20 cellular contexts compared by ENCODE assay signal in the genomic region with DNA sequence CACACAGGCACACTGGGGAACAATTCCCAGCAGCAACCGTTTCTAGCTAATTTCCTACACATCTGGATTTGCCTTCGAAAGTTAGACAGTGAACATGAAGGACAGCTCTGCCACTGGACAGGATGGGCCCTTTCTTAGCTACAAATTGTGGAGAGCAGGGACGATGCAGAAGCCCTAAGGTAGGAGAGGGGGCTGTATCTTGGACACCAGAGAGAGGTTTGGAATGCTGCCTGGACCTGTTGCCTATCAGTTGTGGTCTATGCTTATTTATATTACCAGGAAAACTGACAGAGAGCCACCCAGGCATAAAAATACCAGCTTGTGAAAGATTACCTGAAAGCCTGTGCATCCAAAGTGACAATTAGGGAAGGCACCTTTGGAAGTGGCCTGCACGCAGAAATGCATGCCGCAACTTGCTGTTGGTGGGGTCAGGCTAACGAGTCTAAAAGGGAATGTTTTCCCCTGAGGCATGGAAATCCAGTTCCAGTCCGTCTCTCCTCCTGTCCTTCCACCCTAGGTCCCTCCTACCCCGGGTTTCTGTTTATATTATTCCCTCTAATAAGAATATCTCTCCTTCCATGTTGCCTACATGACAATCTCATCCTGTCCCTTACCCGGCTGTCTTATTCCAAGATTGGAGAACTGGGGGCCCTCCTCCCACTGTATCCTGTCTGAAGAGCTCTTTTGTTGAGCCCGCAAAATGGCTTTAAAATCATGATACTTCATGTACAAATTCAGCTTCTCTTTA.
"Had no signal": no experiment of that assay in that cellular context is flagged by ENCODE, and none has a peak within 500 bp of the region (broad histone marks: within the 10 kb centered on the region; RNA-seq: fewer than 3 reads in every experiment).

No MANE protein-coding gene starts in this region.

- H3K9me3 ChIP-seq: heart left ventricle, lower lobe of right lung, ovary, psoas muscle, right atrium auricular region had no signal

- H3K27ac ChIP-seq: heart left ventricle, lower lobe of right lung, ovary, psoas muscle, right atrium auricular region, WERI-Rb-1 had no signal

- H3K27me3 Mint-ChIP-seq: activated CD4-positive, alpha-beta T cell treated with anti-CD3 and anti-CD28 coated beads, Interleukin-2, amount 10 ng/mL, durations not matched to agents 7 days and 5 days; activated CD8-positive, alpha-beta T cell treated with anti-CD3 and anti-CD28 coated beads for 36 hours; activated naive CD4-positive, alpha-beta T cell treated with anti-CD3 and anti-CD28 coated beads, Interleukin-2, amount 50 U/mL, for 24 hours; brain had no signal

- H3K4me1 Mint-ChIP-seq: naive thymus-derived CD8-positive, alpha-beta T cell; T-cell had no signal

- H3K4me3 Mint-ChIP-seq: activated CD4-positive, alpha-beta T cell treated with anti-CD3 and anti-CD28 coated beads, Interleukin-2, amount 10 ng/mL, durations not matched to agents 7 days and 5 days; activated CD8-positive, alpha-beta T cell treated with anti-CD3 and anti-CD28 coated beads for 36 hours; activated naive CD4-positive, alpha-beta T cell treated with anti-CD3 and anti-CD28 coated beads, Interleukin-2, amount 50 U/mL, for 24 hours; activated T-helper 1 cell treated with anti-CD3 and anti-CD28 coated beads, Interleukin-12 subunit alpha, Interleukin-12 subunit beta, Interleukin-2, Interleukin-4 antibody, amounts not matched to agents 30 ng/mL and 10 ng/mL and 1 ng/mL, durations not matched to agents 14 hours and 24 hours and 36 hours; brain; naive thymus-derived CD8-positive, alpha-beta T cell; T-cell; T-helper 2 cell treated with Interferon-gamma antibody and Interleukin-4, amounts not matched to agents 5 μg/mL and 100 μg/mL, for 36 hours had no signal

- H3K4me3 ChIP-seq: heart left ventricle, lower lobe of right lung, ovary, psoas muscle, right atrium auricular region had no signal

- H3K27ac Mint-ChIP-seq: activated CD4-positive, alpha-beta T cell treated with anti-CD3 and anti-CD28 coated beads, Interleukin-2, amount 10 ng/mL, durations not matched to agents 7 days and 5 days; activated CD8-positive, alpha-beta T cell treated with anti-CD3 and anti-CD28 coated beads for 36 hours; activated naive CD4-positive, alpha-beta T cell treated with anti-CD3 and anti-CD28 coated beads, Interleukin-2, amount 50 U/mL, for 24 hours; activated T-helper 1 cell treated with anti-CD3 and anti-CD28 coated beads, Interleukin-12 subunit alpha, Interleukin-12 subunit beta, Interleukin-2, Interleukin-4 antibody, amounts not matched to agents 30 ng/mL and 10 ng/mL and 1 ng/mL, durations not matched to agents 14 hours and 24 hours and 36 hours; naive thymus-derived CD8-positive, alpha-beta T cell; T-cell; T-helper 2 cell treated with Interferon-gamma antibody and Interleukin-4, amounts not matched to agents 5 μg/mL and 100 μg/mL, for 36 hours had no signal

- H3K27me3 ChIP-seq: heart left ventricle, ovary, right atrium auricular region had no signal

- H3K36me3 ChIP-seq: ovary, right atrium auricular region, WERI-Rb-1 had no signal

- ATAC-seq: activated CD8-positive, alpha-beta T cell treated with anti-CD3 and anti-CD28 coated beads for 36 hours; heart left ventricle; lower lobe of right lung; naive thymus-derived CD8-positive, alpha-beta T cell; psoas muscle; T-cell had no signal

- H3K36me3 Mint-ChIP-seq: brain; naive thymus-derived CD8-positive, alpha-beta T cell; T-cell had no signal

- DNase-seq: activated CD4-positive, alpha-beta T cell treated with anti-CD3 and anti-CD28 coated beads, Interleukin-2, amount 10 ng/mL, durations not matched to agents 7 days and 5 days; activated CD4-positive, CD25-positive, alpha-beta regulatory T cell treated with anti-CD3 and anti-CD28 coated beads, Interleukin-2, amount 50 U/mL, for 72 hours; activated CD8-positive, alpha-beta T cell treated with anti-CD3 and anti-CD28 coated beads for 36 hours; activated gamma-delta T cell treated with Interleukin-2 at 50 U/mL for 16 hours; anterior cingulate cortex; caudate nucleus; heart left ventricle; lower lobe of right lung; naive thymus-derived CD8-positive, alpha-beta T cell; ovary; psoas muscle; stimulated activated CD4-positive, alpha-beta T cell treated with anti-CD3 and anti-CD28 coated beads, Interleukin-4, amount 100 ng/mL, for 24 hours; stimulated activated naive CD4-positive, alpha-beta T cell treated with Interleukin-2 at 50 U/mL for 16 hours; T-cell; WERI-Rb-1 had no signal

- H3K4me1 ChIP-seq: heart left ventricle, psoas muscle, right atrium auricular region had no signal

- H3K9me3 Mint-ChIP-seq: activated CD4-positive, alpha-beta T cell treated with anti-CD3 and anti-CD28 coated beads, Interleukin-2, amount 10 ng/mL, durations not matched to agents 7 days and 5 days; activated CD8-positive, alpha-beta T cell treated with anti-CD3 and anti-CD28 coated beads for 36 hours; activated naive CD4-positive, alpha-beta T cell treated with anti-CD3 and anti-CD28 coated beads, Interleukin-2, amount 50 U/mL, for 24 hours; activated T-helper 1 cell treated with anti-CD3 and anti-CD28 coated beads, Interleukin-12 subunit alpha, Interleukin-12 subunit beta, Interleukin-2, Interleukin-4 antibody, amounts not matched to agents 30 ng/mL and 10 ng/mL and 1 ng/mL, durations not matched to agents 14 hours and 24 hours and 36 hours; brain; naive thymus-derived CD8-positive, alpha-beta T cell; T-cell; T-helper 2 cell treated with Interferon-gamma antibody and Interleukin-4, amounts not matched to agents 5 μg/mL and 100 μg/mL, for 36 hours had no signal
